In genomic region chr14:73763396-73763795, GRCh38 we compare ENCODE assay signal across 11 cellular contexts. TPM values are rescaled to one million over a fixed set of nuclear protein-coding genes. Genes with fewer than 3 reads are reported as not detected.
A peak's percentile ranks its signal among the peaks of the same experiment; 100 is the strongest.
DNase-seq lines count a peak whose midpoint lies in the region; ATAC-seq, FAIRE-seq and TF ChIP-seq lines count a peak whose summit lies in the region.
"Had no signal": no experiment of that assay in that cellular context is flagged by ENCODE, and none has a peak within 500 bp of the region (broad histone marks: within the 10 kb centered on the region; RNA-seq: fewer than 3 reads in every experiment).

No MANE protein-coding gene starts in this region.

- no peak overlapping the region for H3K4me3 ChIP-seq in naive thymus-derived CD4-positive, alpha-beta T cell (ENCODE audit: low read length)
- H3K4me3 ChIP-seq: esophagus squamous epithelium had no signal

- no peaks in the 10 kb centered on the region for H3K9me3 ChIP-seq in naive thymus-derived CD4-positive, alpha-beta T cell (ENCODE audit: control insufficient read depth in 2 of 3, low read length in 3 of 3)
- H3K9me3 ChIP-seq: esophagus squamous epithelium had no signal

- ATAC-seq in naive thymus-derived CD4-positive, alpha-beta T cell: no peak
- ATAC-seq in HG03097 (IDR thresholded peaks at IDR 0.05; ENCODE audit: low FRiP score, unreplicated experiment) (no peak), GM18519 (IDR thresholded peaks at IDR 0.05; ENCODE audit: low FRiP score, unreplicated experiment) (no peak)

- no peaks in the 10 kb centered on the region for H3K9me3 Mint-ChIP-seq in CD14-positive monocyte
- H3K9me3 Mint-ChIP-seq in activated naive CD8-positive, alpha-beta T cell treated with anti-CD3 and anti-CD28 coated beads for 36 hours: no peaks in the 10 kb centered on the region
- peaks cover 0 to 1% (median 0%) of the 10 kb centered on the region in 11 donors for H3K9me3 Mint-ChIP-seq in naive thymus-derived CD4-positive, alpha-beta T cell

- no peak for TF ChIP-seq CTCF in CD14-positive monocyte (IDR thresholded peaks at IDR 0.05)

- POLR2A ChIA-PET in naive thymus-derived CD4-positive, alpha-beta T cell (lab: Charles Lee): interaction anchor here (2.6 to 13.4 kb wide), 4 partner anchors 8 to 24 kb away, joined by 9 to 267 read pairs (median 137); no protein-coding TSS in a partner anchor

- peaks cover 40 to 42% of the 10 kb centered on the region in 2 donors for H3K4me1 ChIP-seq in naive thymus-derived CD4-positive, alpha-beta T cell (ENCODE audit: control insufficient read depth in 2 of 2, insufficient read depth in 2 of 2, low read length in 2 of 2)

- H3K27ac Mint-ChIP-seq in CD14-positive monocyte: peak overlapping the region; percentile 25 to 98 (median 97)
- peak overlapping the region; percentile 98 for H3K27ac Mint-ChIP-seq in activated naive CD8-positive, alpha-beta T cell treated with anti-CD3 and anti-CD28 coated beads for 36 hours
- peak overlapping the region; percentile 14 to 98 (median 78) for H3K27ac Mint-ChIP-seq in naive thymus-derived CD4-positive, alpha-beta T cell

- H3K27me3 Mint-ChIP-seq in CD14-positive monocyte (ENCODE audit: low read depth in 3 of 3): peaks cover 0 to 3% (median 0%) of the 10 kb centered on the region in 3 donors
- H3K27me3 Mint-ChIP-seq in activated naive CD8-positive, alpha-beta T cell treated with anti-CD3 and anti-CD28 coated beads for 36 hours: no peaks in the 10 kb centered on the region
- H3K27me3 Mint-ChIP-seq in naive thymus-derived CD4-positive, alpha-beta T cell: no peaks in the 10 kb centered on the region

- peak; percentile 37 for FAIRE-seq in GM19239 (lab: Jason Lieb, UNC)
- FAIRE-seq: astrocyte, TTC549 had no signal

- H3K4me1 Mint-ChIP-seq in CD14-positive monocyte: peaks cover 76% of the 10 kb centered on the region
- peaks cover 58% of the 10 kb centered on the region for H3K4me1 Mint-ChIP-seq in activated naive CD8-positive, alpha-beta T cell treated with anti-CD3 and anti-CD28 coated beads for 36 hours
- H3K4me1 Mint-ChIP-seq in naive thymus-derived CD4-positive, alpha-beta T cell: peaks cover 45 to 69% (median 62%) of the 10 kb centered on the region in 7 donors

- H3K4me3 Mint-ChIP-seq in CD14-positive monocyte: no peak overlapping the region
- H3K4me3 Mint-ChIP-seq in activated naive CD8-positive, alpha-beta T cell treated with anti-CD3 and anti-CD28 coated beads for 36 hours: no peak overlapping the region
- peak overlapping the region in 2 of 10 donors; percentile 10 to 89 for H3K4me3 Mint-ChIP-seq in naive thymus-derived CD4-positive, alpha-beta T cell

- DNase-seq in CD14-positive monocyte (ENCODE audit: low spot score) (no peak), GM19239 (ENCODE audit: insufficient read length, low spot score) (no peak), germinal center (ENCODE audit: low spot score) (no peak), NCI-H524 treated with DMSO at 0.1 percent for 48 hours (lab: John Stamatoyannopoulos, UW) (no peak)
- DNase-seq in activated naive CD8-positive, alpha-beta T cell treated with anti-CD3 and anti-CD28 coated beads for 36 hours: no peak
- no peak for DNase-seq in naive thymus-derived CD4-positive, alpha-beta T cell
- DNase-seq: esophagus squamous epithelium had no signal

- no peaks in the 10 kb centered on the region for H3K36me3 ChIP-seq in naive thymus-derived CD4-positive, alpha-beta T cell (ENCODE audit: control insufficient read depth in 2 of 3, insufficient read depth in 3 of 3, low read length in 3 of 3)
- H3K36me3 ChIP-seq: esophagus squamous epithelium had no signal

- no peaks in the 10 kb centered on the region for H3K27me3 ChIP-seq in naive thymus-derived CD4-positive, alpha-beta T cell (ENCODE audit: control insufficient read depth in 2 of 2, insufficient read depth in 2 of 2, low read length in 2 of 2)
- H3K27me3 ChIP-seq: esophagus squamous epithelium had no signal

- H3K27ac ChIP-seq in naive thymus-derived CD4-positive, alpha-beta T cell (ENCODE audit: low read depth, low read length): peak overlapping the region; percentile 86

- intact Hi-C loops in CD14-positive monocyte (cut with micrococcal nuclease): no loop called here
- intact Hi-C loops in naive thymus-derived CD4-positive, alpha-beta T cell (cut with micrococcal nuclease): no loop called here

- peaks cover 2 to 6% of the 10 kb centered on the region in 2 donors for H3K36me3 Mint-ChIP-seq in CD14-positive monocyte
- peaks cover 11% of the 10 kb centered on the region for H3K36me3 Mint-ChIP-seq in activated naive CD8-positive, alpha-beta T cell treated with anti-CD3 and anti-CD28 coated beads for 36 hours
- peaks cover 0 to 5% (median 0%) of the 10 kb centered on the region in 5 donors for H3K36me3 Mint-ChIP-seq in naive thymus-derived CD4-positive, alpha-beta T cell

- CTCF ChIA-PET in naive thymus-derived CD4-positive, alpha-beta T cell (lab: Charles Lee): interaction anchor here (1.1 kb wide), 1 partner anchor 34 kb away, joined by 3 read pairs; no protein-coding TSS in a partner anchor

RNA-seq across cellular contexts. Expression of gene PNMA1, which starts 49.2 kb away (rescaled TPM):
- 1 to 10 TPM; 4.4 to 6.4 TPM for polyA plus RNA-seq in CD14-positive monocyte
- total RNA-seq in activated naive CD8-positive, alpha-beta T cell treated with anti-CD3 and anti-CD28 coated beads for 36 hours: 10 to 100 TPM; 26.6 to 28.3 TPM
- total RNA-seq in naive thymus-derived CD4-positive, alpha-beta T cell: 10 to 100 TPM; 21.6 to 40.4 (median 37.1) TPM
- 10 to 100 TPM; 43.5 to 44.0 TPM for polyA plus RNA-seq in naive thymus-derived CD4-positive, alpha-beta T cell
